ENCODE assay signal across 20 cellular contexts in the genomic region with DNA sequence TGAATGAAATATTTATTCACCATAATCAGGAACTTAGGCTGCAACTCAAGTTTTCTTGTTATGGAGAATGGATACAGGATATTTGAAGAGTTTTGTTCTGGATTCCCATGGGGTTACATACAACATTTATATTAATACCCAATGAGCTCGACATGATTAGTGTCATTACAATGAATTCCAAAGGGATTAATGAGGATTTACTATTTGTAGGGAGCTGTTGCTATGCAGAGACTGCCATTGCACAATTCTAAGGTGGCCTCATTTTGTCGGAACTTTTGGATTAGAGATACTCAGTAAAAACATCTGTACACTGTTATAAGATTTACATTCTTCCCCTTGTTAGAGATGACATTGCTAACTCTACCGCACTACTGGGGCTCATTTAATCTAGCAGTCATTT.
DNase-seq lines count a peak whose midpoint lies in the region; ATAC-seq and TF ChIP-seq lines count a peak whose summit lies in the region.
"Had no signal": no experiment of that assay in that cellular context is flagged by ENCODE, and none has a peak within 500 bp of the region (broad histone marks: within the 10 kb centered on the region; RNA-seq: fewer than 3 reads in every experiment).

No MANE protein-coding gene starts in this region.

- H2BK5ac ChIP-seq in IMR-90 (ENCODE audit: low read depth, low read length, poor library complexity, severe bottlenecking): no peak overlapping the region

- H3K27ac ChIP-seq in IMR-90 (ENCODE audit: insufficient read depth, low read length) (no peak overlapping the region), neural cell (ENCODE audit: low read length) (peak overlapping the region; percentile 85)
- H3K27ac ChIP-seq: 22Rv1, A549, BLaER1 had no signal

- CTCF ChIA-PET in IMR-90 (lab: Yijun Ruan, JAX): no interaction called here

- no peak overlapping the region for H2AK5ac ChIP-seq in IMR-90 (ENCODE audit: low read depth, low read length)

- TF ChIP-seq CTCF in IMR-90 (conservative IDR thresholded peaks at IDR 0.05; ENCODE audit: low read depth, low read length): no peak
- no peak for TF ChIP-seq CTCF in neural cell (IDR thresholded peaks at IDR 0.05; ENCODE audit: poor library complexity, severe bottlenecking)
- no peak for TF ChIP-seq CTCF in retinal pigment epithelial cell (conservative IDR thresholded peaks at IDR 0.05; ENCODE audit: low read depth, low read length)

- no peaks in the 10 kb centered on the region for H3K9me1 ChIP-seq in IMR-90 (ENCODE audit: insufficient read depth, low read length)

- POLR2A ChIA-PET in IMR-90 (lab: Charles Lee; ENCODE audit: unreplicated experiment): no interaction called here

- H2AFZ ChIP-seq in IMR-90 (replicated peaks; ENCODE audit: low read length, poor library complexity) (no peak overlapping the region), neural cell (ENCODE audit: low read depth, low read length) (no peak overlapping the region)

- no peaks in the 10 kb centered on the region for H3K4me1 ChIP-seq in IMR-90 (ENCODE audit: control insufficient read depth, insufficient read depth, low read length)
- H3K4me1 ChIP-seq: A549, BE2C, BLaER1 had no signal

- H3K36me3 ChIP-seq in IMR-90 (ENCODE audit: control insufficient read depth, insufficient read depth, low read length) (no peaks in the 10 kb centered on the region), neural cell (ENCODE audit: insufficient read depth, low read length) (no peaks in the 10 kb centered on the region)
- H3K36me3 ChIP-seq: BE2C, BLaER1 had no signal

- H3K14ac ChIP-seq in IMR-90 (replicated peaks; ENCODE audit: low read depth, low read length): no peak overlapping the region

- H3K4me3 ChIP-seq in IMR-90 (ENCODE audit: insufficient read depth, low read depth, low read length): no peak overlapping the region
- no peak overlapping the region for H3K4me3 ChIP-seq in neural cell (ENCODE audit: low read length)
- no peak overlapping the region for H3K4me3 ChIP-seq in retinal pigment epithelial cell (ENCODE audit: low read length)
- H3K4me3 ChIP-seq: A549, BLaER1 had no signal

- no peaks in the 10 kb centered on the region for H4K20me1 ChIP-seq in IMR-90 (ENCODE audit: insufficient read depth, low read length)
- no peaks in the 10 kb centered on the region for H4K20me1 ChIP-seq in neural cell (ENCODE audit: insufficient read depth)
- H4K20me1 ChIP-seq: BLaER1 had no signal

- no peak overlapping the region for H4K5ac ChIP-seq in IMR-90 (ENCODE audit: low read depth, low read length)

- H2BK120ac ChIP-seq in IMR-90 (ENCODE audit: low read depth, low read length): no peak overlapping the region

- no TSS peak for BruUV-seq in IMR-90 (replicated peaks; lab: Mats Ljungman, UMichigan)

- H3K9me2 ChIP-seq in neural cell (ENCODE audit: insufficient read depth, low read length): no peaks in the 10 kb centered on the region

- no peak overlapping the region for H3K4ac ChIP-seq in IMR-90 (ENCODE audit: low read depth, low read length)

- H3F3A ChIP-seq in neural cell (ENCODE audit: insufficient read depth, low read length, poor library complexity, severe bottlenecking): peaks cover 4% of the 10 kb centered on the region

- no peak overlapping the region for H4K91ac ChIP-seq in IMR-90 (ENCODE audit: insufficient read depth, low read depth, low read length)

- no peak overlapping the region for H3K23ac ChIP-seq in IMR-90 (ENCODE audit: low read depth, low read length)

- H3K9me3 ChIP-seq in IMR-90 (ENCODE audit: control insufficient read depth, insufficient read depth, low read length) (no peaks in the 10 kb centered on the region), neural cell (ENCODE audit: low read length) (no peaks in the 10 kb centered on the region)
- H3K9me3 ChIP-seq: A549, BE2C, BLaER1 had no signal

- H3K9ac ChIP-seq in IMR-90 (ENCODE audit: low read depth, low read length): no peak overlapping the region
- no peak overlapping the region for H3K9ac ChIP-seq in neural cell (ENCODE audit: low read length)
- H3K9ac ChIP-seq: BLaER1 had no signal

- WGBS in IMR-90 (ENCODE audit: extremely low coverage in 2 of 2, insufficient read length in 1 of 2), 2 experiments: no CpG with 5 or more reads among the region's 3 CpGs

- no peak for TF ChIP-seq RAD21 in IMR-90 (IDR thresholded peaks at IDR 0.05; ENCODE audit: low read length)
- no peak for TF ChIP-seq RAD21 in neural cell (conservative IDR thresholded peaks at IDR 0.05)

- no peak overlapping the region for H4K8ac ChIP-seq in IMR-90 (ENCODE audit: low read depth in 2 of 2, low read length in 2 of 2)

- H2AK9ac ChIP-seq in IMR-90 (replicated peaks; ENCODE audit: low read depth, low read length, poor library complexity): no peak overlapping the region

- no peaks in the 10 kb centered on the region for H3K27me3 ChIP-seq in IMR-90 (ENCODE audit: control insufficient read depth, insufficient read depth, low read length)
- no peaks in the 10 kb centered on the region for H3K27me3 ChIP-seq in neural cell (ENCODE audit: insufficient read depth, low read depth, low read length)
- H3K27me3 ChIP-seq: BLaER1 had no signal

- DNase-seq in NCI-H82 (lab: John Stamatoyannopoulos, UW) (peak; percentile 42), NCI-H82 treated with DMSO at 0.1 percent for 48 hours (lab: John Stamatoyannopoulos, UW; ENCODE audit: unreplicated experiment) (no peak), IMR-90 (no peak), retinal pigment epithelial cell (ENCODE audit: low read depth) (peak; percentile 90), NCI-H1694 treated with DMSO at 0.1 percent for 48 hours (lab: John Stamatoyannopoulos, UW) (no peak), NCI-H446 (lab: John Stamatoyannopoulos, UW) (no peak)
- no peak for DNase-seq in activated CD8-positive, alpha-beta memory T cell treated with anti-CD3 and anti-CD28 coated beads, Interleukin-2, amount 50 U/mL, for 4 hours
- DNase-seq: ACHN; BE2C; C1 segment of cervical spinal cord; CD4-positive, alpha-beta memory T cell; CD4-positive, CD25-positive, alpha-beta regulatory T cell; CD8-positive, alpha-beta memory T cell; COR-L47; DMS79 treated with DMSO at 0.1 percent for 48 hours; GF-D8 had no signal

- in situ Hi-C loops in IMR-90 (cut with MboI; ENCODE audit: low sequenced_read_pairs): no loop called here

- H3K56ac ChIP-seq in IMR-90 (ENCODE audit: extremely low read depth, insufficient read depth, low read length): no peak overlapping the region

- intact Hi-C loops in IMR-90 (cut with micrococcal nuclease): no loop called here

- H2BK20ac ChIP-seq in IMR-90 (ENCODE audit: low read depth, low read length): no peak overlapping the region

- no peak for ATAC-seq in IMR-90 (ENCODE audit: low read depth)
- ATAC-seq: A549 had no signal

- TF ChIP-seq EP300 in neural cell (conservative IDR thresholded peaks at IDR 0.05; ENCODE audit: poor library complexity, severe bottlenecking): no peak

- no peaks in the 10 kb centered on the region for H3K79me2 ChIP-seq in neural cell (replicated peaks; ENCODE audit: insufficient read depth, low read length)

- no peak for TF ChIP-seq POLR2A in IMR-90 (IDR thresholded peaks at IDR 0.05; ENCODE audit: low read depth, low read length)

- H3K18ac ChIP-seq in IMR-90 (ENCODE audit: low read depth, low read length): no peak overlapping the region

- H3K79me1 ChIP-seq in IMR-90 (ENCODE audit: low read depth in 1 of 2, low read length in 2 of 2): no peaks in the 10 kb centered on the region

- H3K4me2 ChIP-seq in IMR-90 (ENCODE audit: low read depth, low read length): no peak overlapping the region
- no peak overlapping the region for H3K4me2 ChIP-seq in neural cell (ENCODE audit: low read length)
- H3K4me2 ChIP-seq: A549, BLaER1 had no signal

- H2BK15ac ChIP-seq in IMR-90 (ENCODE audit: low read depth, low read length): no peak overlapping the region

- dilution Hi-C loops in IMR-90 (cut with HindIII; ENCODE audit: low sequenced_read_pairs, unreplicated experiment): no loop called here

TF ChIP-seq in IMR-90, 13 proteins besides CTCF, POLR2A, EP300 and RAD21:
- 0 out of 2 replicates have a peak, but pooled peaks have one; percentile 6 for TF ChIP-seq CEBPB (IDR thresholded peaks at IDR 0.05; ENCODE audit: low read depth, low read length)
- no peak for TF ChIP-seq RFX5 (IDR thresholded peaks at IDR 0.05; ENCODE audit: low read depth, low read length)

TF ChIP-seq in neural cell, 6 proteins besides CTCF, POLR2A, EP300 and RAD21:
- TF ChIP-seq, protein P1, sequence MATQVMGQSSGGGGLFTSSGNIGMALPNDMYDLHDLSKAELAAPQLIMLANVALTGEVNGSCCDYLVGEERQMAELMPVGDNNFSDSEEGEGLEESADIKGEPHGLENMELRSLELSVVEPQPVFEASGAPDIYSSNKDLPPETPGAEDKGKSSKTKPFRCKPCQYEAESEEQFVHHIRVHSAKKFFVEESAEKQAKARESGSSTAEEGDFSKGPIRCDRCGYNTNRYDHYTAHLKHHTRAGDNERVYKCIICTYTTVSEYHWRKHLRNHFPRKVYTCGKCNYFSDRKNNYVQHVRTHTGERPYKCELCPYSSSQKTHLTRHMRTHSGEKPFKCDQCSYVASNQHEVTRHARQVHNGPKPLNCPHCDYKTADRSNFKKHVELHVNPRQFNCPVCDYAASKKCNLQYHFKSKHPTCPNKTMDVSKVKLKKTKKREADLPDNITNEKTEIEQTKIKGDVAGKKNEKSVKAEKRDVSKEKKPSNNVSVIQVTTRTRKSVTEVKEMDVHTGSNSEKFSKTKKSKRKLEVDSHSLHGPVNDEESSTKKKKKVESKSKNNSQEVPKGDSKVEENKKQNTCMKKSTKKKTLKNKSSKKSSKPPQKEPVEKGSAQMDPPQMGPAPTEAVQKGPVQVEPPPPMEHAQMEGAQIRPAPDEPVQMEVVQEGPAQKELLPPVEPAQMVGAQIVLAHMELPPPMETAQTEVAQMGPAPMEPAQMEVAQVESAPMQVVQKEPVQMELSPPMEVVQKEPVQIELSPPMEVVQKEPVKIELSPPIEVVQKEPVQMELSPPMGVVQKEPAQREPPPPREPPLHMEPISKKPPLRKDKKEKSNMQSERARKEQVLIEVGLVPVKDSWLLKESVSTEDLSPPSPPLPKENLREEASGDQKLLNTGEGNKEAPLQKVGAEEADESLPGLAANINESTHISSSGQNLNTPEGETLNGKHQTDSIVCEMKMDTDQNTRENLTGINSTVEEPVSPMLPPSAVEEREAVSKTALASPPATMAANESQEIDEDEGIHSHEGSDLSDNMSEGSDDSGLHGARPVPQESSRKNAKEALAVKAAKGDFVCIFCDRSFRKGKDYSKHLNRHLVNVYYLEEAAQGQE (IDR thresholded peaks at IDR 0.05; ENCODE audit: borderline replicate concordance): no peak
- no peak for TF ChIP-seq SMC3 (conservative IDR thresholded peaks at IDR 0.05; ENCODE audit: poor library complexity)
- TF ChIP-seq POLR2AphosphoS5 (IDR thresholded peaks at IDR 0.05): no peak
- TF ChIP-seq MXI1 (conservative IDR thresholded peaks at IDR 0.05; ENCODE audit: poor library complexity, severe bottlenecking): no peak
- no peak for TF ChIP-seq EZH2 (IDR thresholded peaks at IDR 0.05; ENCODE audit: borderline replicate concordance, insufficient read depth, low read length, poor library complexity, severe bottlenecking)
- TF ChIP-seq TAF1 (IDR thresholded peaks at IDR 0.05; ENCODE audit: low read depth): no peak

Comparison
In these comparisons a context has a peak if more than half of its experiments do, and no peak if none do; other contexts are left out.
1. DNase-seq: peak in NCI-H82 (single experiment) and retinal pigment epithelial cell (single experiment); none in NCI-H82 treated with DMSO at 0.1 percent for 48 hours (single experiment), IMR-90 (single experiment), NCI-H1694 treated with DMSO at 0.1 percent for 48 hours (single experiment), activated CD8-positive, alpha-beta memory T cell treated with anti-CD3 and anti-CD28 coated beads, Interleukin-2, amount 50 U/mL, for 4 hours (single experiment) and NCI-H446 (0 of 2).